ENCODE assay signal across 23 cellular contexts in genomic region chr20:38931984-38932383, GRCh38. TPM values are rescaled to one million over a fixed set of nuclear protein-coding genes. Genes with fewer than 3 reads are reported as not detected.
DNase-seq lines count a peak whose midpoint lies in the region; ATAC-seq, FAIRE-seq and TF ChIP-seq lines count a peak whose summit lies in the region.
"Had no signal": no experiment of that assay in that cellular context is flagged by ENCODE, and none has a peak within 500 bp of the region (broad histone marks: within the 10 kb centered on the region; RNA-seq: fewer than 3 reads in every experiment).

No MANE protein-coding gene starts in this region.

- H3K4me2 ChIP-seq in K562 (ENCODE audit: insufficient read depth, low read length) (peak overlapping the region; percentile 72), mesendoderm (ENCODE audit: low read length) (no peak overlapping the region)

- no peak overlapping the region for H2AFZ ChIP-seq in K562 (ENCODE audit: low read depth, low read length)

- TF ChIP-seq POLR2A in K562 (conservative IDR thresholded peaks at IDR 0.05) = no peak

- no peak for TF ChIP-seq CTCF in K562 (IDR thresholded peaks at IDR 0.05 in 2 of 3, conservative IDR thresholded peaks at IDR 0.05 in 1 of 3; ENCODE audit: insufficient read depth in 2 of 3, low read depth in 1 of 3, low read length in 3 of 3)

- H3K4me3 ChIP-seq in K562 (peak overlapping the region; percentile 14; the same call in 1 of the 2 replicates), HAP-1 (no peak overlapping the region), mesendoderm (ENCODE audit: low read length) (no peak overlapping the region)
- H3K4me3 ChIP-seq: tibial nerve had no signal

- H3K23ac ChIP-seq in mesendoderm (ENCODE audit: low read length) = no peak overlapping the region

- POLR2A ChIA-PET in K562 (lab: Yijun Ruan, JAX) = interaction anchor here (0.9 to 2.8 kb wide), 3 partner anchors 10 to 65 kb away, joined by 3 to 16 read pairs (median 4); no protein-coding TSS in a partner anchor

- H3K9ac ChIP-seq in K562 (ENCODE audit: insufficient read depth in 1 of 2, low read depth in 2 of 2, low read length in 2 of 2) (peak overlapping the region in 1 of 2 experiments; percentile 32; a peak in 3 of 4 replicates), mesendoderm (ENCODE audit: low read length) (no peak overlapping the region)

- H4K8ac ChIP-seq in mesendoderm (ENCODE audit: low read depth, low read length) = no peak overlapping the region

- intact Hi-C loops in cardiac septum (cut with DNase I) = no loop called here
- intact Hi-C loops in left cardiac atrium (cut with DNase I) = no loop called here
- intact Hi-C loops in K562 (cut with micrococcal nuclease) = no loop called here

- TF ChIP-seq EP300 in K562 (IDR thresholded peaks at IDR 0.05; ENCODE audit: low read length) = no peak

- peaks cover 30% of the 10 kb centered on the region for H3K79me1 ChIP-seq in mesendoderm (ENCODE audit: low read length)

- H2BK120ac ChIP-seq in mesendoderm (ENCODE audit: low read depth, low read length) = no peak overlapping the region

- no peak overlapping the region for H3K56ac ChIP-seq in mesendoderm (ENCODE audit: low read length)

- peaks cover 93% of the 10 kb centered on the region for H3K36me3 ChIP-seq in K562 (ENCODE audit: control insufficient read depth, insufficient read depth, low read length)
- H3K36me3 ChIP-seq in HAP-1 (replicated peaks) = peaks cover 62% of the 10 kb centered on the region
- H3K36me3 ChIP-seq in mesendoderm (ENCODE audit: control insufficient read depth, insufficient read depth, low read length) = peaks cover 3% of the 10 kb centered on the region
- H3K36me3 ChIP-seq: tibial nerve had no signal

- H3K27ac ChIP-seq in K562 (ENCODE audit: extremely low read depth, low read depth, low read length) (peak overlapping the region; percentile 35; the same call in 2 of the 3 replicates), mesendoderm (ENCODE audit: low read depth, low read length) (no peak overlapping the region)
- H3K27ac ChIP-seq: foreskin keratinocyte, tibial nerve had no signal

- H3K9me3 ChIP-seq in K562 (replicated peaks; ENCODE audit: control insufficient read depth, insufficient read depth, low read depth, low read length) (no peaks in the 10 kb centered on the region), HAP-1 (no peaks in the 10 kb centered on the region)
- H3K9me3 ChIP-seq: tibial nerve had no signal

- H3K4me1 ChIP-seq in K562 (replicated peaks in 1 of 2; ENCODE audit: control insufficient read depth in 2 of 2, insufficient read depth in 2 of 2, low read length in 2 of 2) (peaks cover 8 to 49% of the 10 kb centered on the region in 2 experiments; a peak in 4 of 5 replicates), HAP-1 (peaks cover 13% of the 10 kb centered on the region; the same call in 1 of the 2 replicates), mesendoderm (ENCODE audit: control insufficient read depth, low read depth, low read length) (peaks cover 8% of the 10 kb centered on the region)

- H3K27me3 ChIP-seq in K562 (ENCODE audit: control insufficient read depth in 2 of 2, insufficient read depth in 2 of 2, low read length in 2 of 2) (no peaks in the 10 kb centered on the region), HAP-1 (ENCODE audit: low read depth) (no peaks in the 10 kb centered on the region), mesendoderm (ENCODE audit: insufficient read depth, low read length, poor library complexity) (no peaks in the 10 kb centered on the region)
- H3K27me3 ChIP-seq: foreskin keratinocyte had no signal

- CTCF ChIA-PET in K562 (lab: Yijun Ruan, JAX; ENCODE audit: low intra/inter-chr PET ratio) = no interaction called here

- no peak overlapping the region for H2AK5ac ChIP-seq in mesendoderm (ENCODE audit: low read length)

- no peak overlapping the region for H2BK5ac ChIP-seq in mesendoderm (ENCODE audit: low read length)

- BruUV-seq in K562 (replicated peaks; lab: Mats Ljungman, UMichigan) = no TSS peak

- FAIRE-seq in K562 (lab: Jason Lieb, UNC) = no peak
- FAIRE-seq: bronchial epithelial cell, GM12892, GM19239 had no signal

- H3K9me1 ChIP-seq in K562 (ENCODE audit: control insufficient read depth, insufficient read depth, low read length) = peaks cover 10% of the 10 kb centered on the region

- no peak overlapping the region for H3K4ac ChIP-seq in mesendoderm (ENCODE audit: low read depth, low read length)

- H3K79me2 ChIP-seq in K562 (ENCODE audit: control insufficient read depth, insufficient read depth, low read length) (peaks cover 100% of the 10 kb centered on the region), mesendoderm (ENCODE audit: control insufficient read depth, insufficient read depth, low read length) (peaks cover 85% of the 10 kb centered on the region)

- no peak overlapping the region for H3K18ac ChIP-seq in mesendoderm (ENCODE audit: low read length)

- TF ChIP-seq RAD21 in K562 (CRISPR knock-in tag; conservative IDR thresholded peaks at IDR 0.05 in 1 of 2, IDR thresholded peaks at IDR 0.05 in 1 of 2) = no peak

- peaks cover 56% of the 10 kb centered on the region for H4K20me1 ChIP-seq in K562 (replicated peaks; ENCODE audit: control insufficient read depth, insufficient read depth, low read length)

- H2BK15ac ChIP-seq in mesendoderm (replicated peaks; ENCODE audit: low read depth) = no peak overlapping the region

- no peak overlapping the region for H4K5ac ChIP-seq in mesendoderm (ENCODE audit: low read length)

- in situ Hi-C loops in K562 (cut with MboI) = loop anchor here (5.0 kb wide), 1 partner anchor 105 kb away; no protein-coding TSS in a partner anchor
- in situ Hi-C loops in HAP-1 (cut with MboI; ENCODE audit: low sequenced_read_pairs) = no loop called here

- DNase-seq in cardiac septum (ENCODE audit: low spot score) = peak; percentile 6
- no peak for DNase-seq in left cardiac atrium
- no peak for DNase-seq in K562 (ENCODE audit: extremely low read depth in 1 of 4, low spot score in 3 of 4)
- peak; percentile 33 for DNase-seq in mesenteric fat pad (ENCODE audit: low spot score)
- no peak for DNase-seq in HAP-1 (ENCODE audit: low spot score in 2 of 2)
- DNase-seq in stimulated activated CD4-positive, alpha-beta T cell treated with anti-CD3 and anti-CD28 coated beads, Interleukin-2, amount 100 ng/mL, for 24 hours = no peak
- no peak for DNase-seq in mesendoderm
- DNase-seq in nucleus accumbens (lab: John Stamatoyannopoulos, UW) = no peak
- DNase-seq: activated CD4-positive, CD25-positive, alpha-beta regulatory T cell treated with anti-CD3 and anti-CD28 coated beads, Interleukin-2, amount 50 U/mL, for 72 hours; activated CD8-positive, alpha-beta T cell treated with anti-CD3 and anti-CD28 coated beads for 36 hours; DMS79 treated with DMSO at 0.1 percent for 48 hours; hippocampal formation; naive B cell; NCI-H2171 treated with DMSO at 0.1 percent for 48 hours; NCI-H524 treated with DMSO at 0.1 percent for 48 hours; retina; SHP77; stimulated activated CD4-positive, alpha-beta T cell treated with anti-CD3 and anti-CD28 coated beads, Interleukin-12 subunit alpha, Interleukin-12 subunit beta, amount 100 ng/mL, for 4 hours had no signal

- WGBS in K562 (ENCODE audit: insufficient coverage, low coverage, missing lambda C conversion rate) = 85% methylated on average over 4 of the region's 4 CpGs
- no CpG with 5 or more reads among the region's 4 CpGs for WGBS in mesendoderm (ENCODE audit: extremely low coverage, insufficient coverage, low lambda C conversion rate)

- no peak for ATAC-seq in left cardiac atrium
- no peak for ATAC-seq in K562
- ATAC-seq: activated CD8-positive, alpha-beta T cell treated with anti-CD3 and anti-CD28 coated beads for 36 hours; foreskin keratinocyte had no signal

RNA-seq across cellular contexts. Expression of gene FAM83D, which starts 5.8 kb away (rescaled TPM):
- 0.62 TPM for total RNA-seq in cardiac septum
- total RNA-seq in left cardiac atrium = under 1 TPM; 0.42 to 0.65 TPM
- total RNA-seq in K562 (2011; cell fraction: chromatin; rRNA removed; ENCODE audit: low replicate concordance) = 59.8 and 69.3 TPM in 2 replicates
- 58.9 and 62.4 TPM in 2 replicates for total RNA-seq in K562 (2011; cell fraction: nucleolus; rRNA removed)
- 44.0 and 52.1 TPM in 2 replicates for total RNA-seq in K562 (2011; cell fraction: nucleoplasm; rRNA removed)
- total RNA-seq in K562 (2014; rRNA removed) = 43.5 and 64.6 TPM in 2 replicates
- 46.0 and 47.2 TPM in 2 replicates for total RNA-seq in K562 (2014; rRNA removed; fragmentation: Illumina TruSeq; extraction: Trizol)
- 38.6 TPM in 2 replicates for total RNA-seq in K562 (2015; rRNA removed; fragmentation: Illumina TruSeq; extraction: Trizol)
- 51.9 and 55.6 TPM in 2 replicates for total RNA-seq in K562 (2021)
- 66.1 and 79.6 TPM in 2 replicates for polyA plus RNA-seq in K562 (2011; rRNA removed)
- polyA plus RNA-seq in K562 (2011; cell fraction: cytosol; rRNA removed) = 57.6 and 77.4 TPM in 2 replicates
- polyA plus RNA-seq in K562 (2011; cell fraction: nucleus; rRNA removed) = 90.7 and 94.9 TPM in 2 replicates
- polyA plus RNA-seq in K562 (2012) = 17.9 and 30.5 TPM in 2 replicates
- 57.5 and 64.1 TPM in 2 replicates for polyA plus RNA-seq in K562 (2014; fragmentation: Illumina TruSeq; extraction: Trizol)
- 1 to 10 TPM; 8.2 to 9.9 TPM for polyA plus RNA-seq in K562 (2014; fragmentation: Nextera tagmentation; extraction: Ambion mirVana)
- polyA plus RNA-seq in K562 (2014; rRNA removed) = 35.6 and 56.1 TPM in 2 replicates
- polyA minus RNA-seq in K562 (2011; rRNA and poly(A)+ RNA removed) = 67.6 and 82.6 TPM in 2 replicates
- 36.9 and 40.1 TPM in 2 replicates for polyA minus RNA-seq in K562 (2011; cell fraction: cytosol; rRNA and poly(A)+ RNA removed)
- polyA minus RNA-seq in K562 (2011; cell fraction: nucleus; rRNA and poly(A)+ RNA removed) = 46.3 and 57.0 TPM in 2 replicates
- total RNA-seq in mesenteric fat pad = 0.71 TPM
- 55.2 TPM for polyA plus RNA-seq in mesendoderm (2013, experiment 1 of 2)
- 54.8 TPM for polyA plus RNA-seq in mesendoderm (2013, experiment 2 of 2)

RNA-seq across cellular contexts. Expression of gene DHX35, which starts 30.2 kb away (rescaled TPM):
- total RNA-seq in cardiac septum = 11.4 TPM
- total RNA-seq in left cardiac atrium = 10 to 100 TPM in 1 of 2 donors, 1 to 10 TPM in 1; 8.8 to 12.4 TPM
- total RNA-seq in K562 (2011; cell fraction: chromatin; rRNA removed; ENCODE audit: low replicate concordance) = 39.4 and 43.4 TPM in 2 replicates
- 22.5 and 28.2 TPM in 2 replicates for total RNA-seq in K562 (2011; cell fraction: nucleolus; rRNA removed)
- 33.8 and 41.0 TPM in 2 replicates for total RNA-seq in K562 (2011; cell fraction: nucleoplasm; rRNA removed)
- 14.9 and 15.8 TPM in 2 replicates for total RNA-seq in K562 (2014; rRNA removed)
- total RNA-seq in K562 (2014; rRNA removed; fragmentation: Illumina TruSeq; extraction: Trizol) = 16.3 TPM in 2 replicates
- total RNA-seq in K562 (2015; rRNA removed; fragmentation: Illumina TruSeq; extraction: Trizol) = 17.8 and 18.5 TPM in 2 replicates
- 14.7 and 16.9 TPM in 2 replicates for total RNA-seq in K562 (2021)
- polyA plus RNA-seq in K562 (2011; rRNA removed) = 25.6 and 27.5 TPM in 2 replicates
- 18.1 and 25.8 TPM in 2 replicates for polyA plus RNA-seq in K562 (2011; cell fraction: cytosol; rRNA removed)
- polyA plus RNA-seq in K562 (2011; cell fraction: nucleus; rRNA removed) = 44.2 and 53.9 TPM in 2 replicates
- polyA plus RNA-seq in K562 (2012) = 9.0 and 9.1 TPM in 2 replicates
- 20.8 and 24.2 TPM in 2 replicates for polyA plus RNA-seq in K562 (2014; fragmentation: Illumina TruSeq; extraction: Trizol)
- 10 to 100 TPM in 1 of 2 experiments, 1 to 10 TPM in 1; 6.5 to 12.0 TPM for polyA plus RNA-seq in K562 (2014; fragmentation: Nextera tagmentation; extraction: Ambion mirVana)
- 18.2 and 23.6 TPM in 2 replicates for polyA plus RNA-seq in K562 (2014; rRNA removed)
- polyA minus RNA-seq in K562 (2011; rRNA and poly(A)+ RNA removed) = 31.5 and 32.2 TPM in 2 replicates
- 12.5 and 13.8 TPM in 2 replicates for polyA minus RNA-seq in K562 (2011; cell fraction: cytosol; rRNA and poly(A)+ RNA removed)
- 19.7 and 32.0 TPM in 2 replicates for polyA minus RNA-seq in K562 (2011; cell fraction: nucleus; rRNA and poly(A)+ RNA removed)
- 8.4 TPM for total RNA-seq in mesenteric fat pad
- polyA plus RNA-seq in mesendoderm (2013, experiment 1 of 2) = 11.1 TPM
- polyA plus RNA-seq in mesendoderm (2013, experiment 2 of 2) = 10.7 TPM

Comparison
In these comparisons a context has a peak if more than half of its experiments do, and no peak if none do; other contexts are left out.
1. DNase-seq: peak in cardiac septum (single experiment) and mesenteric fat pad (single experiment); none in left cardiac atrium (single experiment), K562 (0 of 4), HAP-1 (0 of 2), stimulated activated CD4-positive, alpha-beta T cell treated with anti-CD3 and anti-CD28 coated beads, Interleukin-2, amount 100 ng/mL, for 24 hours (0 of 2), mesendoderm (single experiment) and nucleus accumbens (0 of 56).
2. RNA of gene FAM83D, which starts 5.8 kb away (total RNA-seq): 38.6 to 69.3 TPM in K562; 0.71 TPM in mesenteric fat pad (single experiment), 0.42 to 0.65 TPM in left cardiac atrium and 0.62 TPM in cardiac septum (single experiment); every median in the first group is over 10 times any median in the second.